8 cellular contexts compared by ENCODE assay signal in genomic region chr6:12637960-12638641, GRCh38.
A peak's percentile ranks its signal among the peaks of the same experiment; 100 is the strongest.
DNase-seq lines count a peak whose midpoint lies in the region; ATAC-seq lines count a peak whose summit lies in the region.

No MANE protein-coding gene starts in this region.

- ATAC-seq in HG02759 (IDR thresholded peaks at IDR 0.05; ENCODE audit: unreplicated experiment) = peak; percentile 75
- ATAC-seq in HG03097 (IDR thresholded peaks at IDR 0.05; ENCODE audit: low FRiP score, unreplicated experiment) = no peak

- intact Hi-C loops in head of caudate nucleus (cut with DNase I) = no loop called here

- DNase-seq in NK-92 treated with Interleukin-12 subunit alpha and Interleukin-12 subunit beta, amount 100 ng/mL, for 24 hours (lab: John Stamatoyannopoulos, UW) = peak; percentile 13
- DNase-seq in NK-92 (lab: John Stamatoyannopoulos, UW; ENCODE audit: unreplicated experiment) (no peak), NCI-H345 (lab: John Stamatoyannopoulos, UW) (peak; percentile 10), head of caudate nucleus (peak in 39 of 42 donors; percentile 8 to 69 (median 36)), pulmonary artery endothelial cell (ENCODE audit: low read depth, low spot score) (peak; percentile 19)
- peak; percentile 51 to 58 for DNase-seq in activated T-cell treated with anti-CD3 and anti-CD28 coated beads, Interleukin-2, amount 50 U/mL, for 48 hours
